In the genomic region with DNA sequence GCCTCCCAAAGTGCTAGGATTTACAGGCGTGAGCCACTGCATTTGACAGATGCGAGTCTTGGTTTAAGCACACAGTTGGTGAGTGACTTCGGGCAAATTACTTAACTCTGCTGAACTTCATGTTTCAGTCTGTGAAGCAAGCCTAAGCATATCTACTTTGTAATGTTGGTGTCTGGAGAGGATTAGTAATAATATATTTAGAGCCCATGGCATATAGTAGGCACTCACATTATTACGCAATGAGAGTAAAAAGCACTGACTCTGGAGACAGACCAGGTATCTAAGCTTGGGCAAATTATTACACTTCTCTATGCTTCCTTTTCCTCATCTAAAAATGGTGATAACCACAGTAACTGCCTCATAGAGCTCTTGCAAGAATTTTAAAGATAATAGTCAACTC, we compare ENCODE assay signal across 24 cellular contexts.
"Had no signal": no experiment of that assay in that cellular context is flagged by ENCODE, and none has a peak within 500 bp of the region (broad histone marks: within the 10 kb centered on the region; RNA-seq: fewer than 3 reads in every experiment).

No MANE protein-coding gene starts in this region.

- H3K9me3 ChIP-seq: breast epithelium had no signal

- H3K36me3 ChIP-seq: breast epithelium had no signal

- H3K4me1 ChIP-seq: breast epithelium had no signal

- DNase-seq: activated CD4-positive, alpha-beta T cell treated with anti-CD3 and anti-CD28 coated beads for 48 hours; activated CD4-positive, alpha-beta T cell treated with anti-CD3 and anti-CD28 coated beads, Interleukin-2, amount 50 U/mL, for 4 hours; activated CD4-positive, CD25-positive, alpha-beta regulatory T cell treated with anti-CD3 and anti-CD28 coated beads, Interleukin-2, amount 50 U/mL, for 72 hours; activated CD8-positive, alpha-beta memory T cell treated with anti-CD3 and anti-CD28 coated beads, Interleukin-2, amount 50 U/mL, for 48 hours; activated CD8-positive, alpha-beta T cell treated with anti-CD3 and anti-CD28 coated beads, Interleukin-2, amount 10 ng/mL, durations not matched to agents 7 days and 5 days; activated naive CD4-positive, alpha-beta T cell; activated T-cell treated with anti-CD3 and anti-CD28 coated beads, Interleukin-2, amount 50 U/mL, for 1 hour; aorta; central memory CD4-positive, alpha-beta T cell; Kasumi-1; KBM-7; NCI-H1092; NCI-H1930; NCI-H2171; NCI-H2227 treated with DMSO at 0.1 percent for 48 hours; NCI-H446 treated with DMSO at 0.1 percent for 48 hours; NCI-H524 treated with DMSO at 0.1 percent for 48 hours; NCI-H748 treated with DMSO at 0.1 percent for 48 hours; T-cell; T-helper 2 cell; T1000 had no signal

- H3K27me3 ChIP-seq: breast epithelium had no signal

- H3K4me3 ChIP-seq: breast epithelium, SK-N-MC had no signal

- H3K27ac ChIP-seq: breast epithelium, SK-N-MC had no signal

- ATAC-seq: activated CD8-positive, alpha-beta T cell treated with anti-CD3 and anti-CD28 coated beads, Interleukin-2, amount 10 ng/mL, durations not matched to agents 7 days and 5 days; Right ventricle myocardium inferior; T-cell had no signal
